Comparison of ENCODE assay signal across 15 cellular contexts in genomic region chr2:209472871-209473270, GRCh38. TPM values are rescaled to one million over a fixed set of nuclear protein-coding genes. Genes with fewer than 3 reads are reported as not detected.
DNase-seq lines count a peak whose midpoint lies in the region; ATAC-seq and TF ChIP-seq lines count a peak whose summit lies in the region.
"Had no signal": no experiment of that assay in that cellular context is flagged by ENCODE, and none has a peak within 500 bp of the region (broad histone marks: within the 10 kb centered on the region; RNA-seq: fewer than 3 reads in every experiment).

No MANE protein-coding gene starts in this region.

- H3K36me3 ChIP-seq in HCT116 (ENCODE audit: control insufficient read depth in 1 of 2, insufficient read depth in 2 of 2, low read length in 2 of 2) (no peaks in the 10 kb centered on the region), smooth muscle cell (ENCODE audit: low read depth) (no peaks in the 10 kb centered on the region)
- H3K36me3 ChIP-seq: adrenal gland had no signal

- CTCF ChIA-PET in HCT116 (lab: Charles Lee) = no interaction called here

- no TSS peak for BruUV-seq in HCT116 (replicated peaks; lab: Mats Ljungman, UMichigan)

- H3K9me3 ChIP-seq in HCT116 (ENCODE audit: control insufficient read depth in 1 of 2, insufficient read depth in 1 of 2, low read depth in 1 of 2, low read length in 2 of 2) (no peaks in the 10 kb centered on the region), smooth muscle cell (replicated peaks; ENCODE audit: low read depth) (no peaks in the 10 kb centered on the region)

- H3K27me3 ChIP-seq in HCT116 (ENCODE audit: insufficient read depth, low read length) (no peaks in the 10 kb centered on the region), smooth muscle cell (ENCODE audit: low read depth) (no peaks in the 10 kb centered on the region)
- H3K27me3 ChIP-seq: adrenal gland had no signal

- RAD21 ChIA-PET in HCT116 (lab: Charles Lee; ENCODE audit: low non-redundant PET in 1 of 2, low total read pairs in 2 of 2, uncharacterized antibody in 2 of 2, unreplicated experiment in 2 of 2) = no interaction called here

- H3K9ac ChIP-seq in HCT116 (ENCODE audit: low read length) (no peak overlapping the region), smooth muscle cell (ENCODE audit: low read depth) (no peak overlapping the region)

- H3K79me2 ChIP-seq in HCT116 (ENCODE audit: insufficient read depth, low read length) (no peaks in the 10 kb centered on the region), smooth muscle cell (ENCODE audit: low read depth) (no peaks in the 10 kb centered on the region)

- ATAC-seq in HCT116 = no peak
- ATAC-seq: GM23338 had no signal

- H3K9me2 ChIP-seq in HCT116 (ENCODE audit: insufficient read depth) = no peaks in the 10 kb centered on the region

- TF ChIP-seq POLR2A in HCT116 (IDR thresholded peaks at IDR 0.05; ENCODE audit: borderline replicate concordance, extremely low read depth, insufficient read depth, insufficient read length) = no peak

- H3K4me2 ChIP-seq in HCT116 (ENCODE audit: low read length) (peak overlapping the region; percentile 34), smooth muscle cell (peak overlapping the region; percentile 46)
- H3K4me2 ChIP-seq: GM23338 had no signal

- POLR2A ChIA-PET in HCT116 (lab: Charles Lee) = no interaction called here

- H2AFZ ChIP-seq in HCT116 (ENCODE audit: low read depth, low read length, poor library complexity, severe bottlenecking) = peak overlapping the region; percentile 82
- no peak overlapping the region for H2AFZ ChIP-seq in smooth muscle cell (ENCODE audit: low read depth)
- H2AFZ ChIP-seq: GM23338 had no signal

- whole genome bisulfite sequencing in smooth muscle cell (ENCODE audit: low lambda C conversion rate) = 36% methylated on average over 2 of the region's 2 CpGs

- H3F3A ChIP-seq in smooth muscle cell (ENCODE audit: low read depth) = peaks cover 5% of the 10 kb centered on the region

- DNase-seq in HCT116 (ENCODE audit: low read depth, low spot score) (no peak), RPMI7951 (ENCODE audit: low read depth) (peak; percentile 28), fibroblast of the aortic adventitia (ENCODE audit: low read depth) (peak; percentile 60), smooth muscle cell (lab: John Stamatoyannopoulos, UW; ENCODE audit: unreplicated experiment) (no peak), AG08396 (ENCODE audit: low spot score) (no peak), posterior cingulate gyrus (no peak), caudate nucleus (lab: John Stamatoyannopoulos, UW) (no peak)
- DNase-seq: activated CD8-positive, alpha-beta memory T cell treated with anti-CD3 and anti-CD28 coated beads, Interleukin-2, amount 50 U/mL, for 4 hours; adrenal gland; effector memory CD4-positive, alpha-beta T cell; hypothalamus; NCI-H2081 had no signal

- H4K20me1 ChIP-seq in HCT116 (ENCODE audit: insufficient read depth) (no peaks in the 10 kb centered on the region), smooth muscle cell (ENCODE audit: low read depth) (no peaks in the 10 kb centered on the region)

- peaks cover 30 to 31% of the 10 kb centered on the region in 2 experiments for H3K4me1 ChIP-seq in HCT116 (ENCODE audit: control insufficient read depth in 1 of 2, insufficient read depth in 2 of 2, low read length in 2 of 2)
- peaks cover 20% of the 10 kb centered on the region for H3K4me1 ChIP-seq in smooth muscle cell (ENCODE audit: low read depth)

- H3K27ac ChIP-seq in HCT116 (ENCODE audit: low read depth, low read length) = no peak overlapping the region
- peak overlapping the region; percentile 73 for H3K27ac ChIP-seq in smooth muscle cell (ENCODE audit: low read depth)
- H3K27ac ChIP-seq in caudate nucleus (ENCODE audit: low read depth, low read length) = no peak overlapping the region
- H3K27ac ChIP-seq: RWPE1, VCaP had no signal

- H3K4me3 ChIP-seq in HCT116 (replicated peaks in 1 of 2; ENCODE audit: low read depth in 1 of 2, low read length in 2 of 2) = no peak overlapping the region
- H3K4me3 ChIP-seq in fibroblast of the aortic adventitia (ENCODE audit: low read depth, low read length) = no peak overlapping the region
- H3K4me3 ChIP-seq in smooth muscle cell = no peak overlapping the region
- H3K4me3 ChIP-seq: adrenal gland, GM23338 had no signal

- intact Hi-C loops in HCT116 (cut with micrococcal nuclease) (no loop called here), posterior cingulate gyrus (cut with DNase I) (no loop called here)

- TF ChIP-seq CTCF in HCT116 (IDR thresholded peaks at IDR 0.05 in 2 of 3, conservative IDR thresholded peaks at IDR 0.05 in 1 of 3; ENCODE audit: borderline replicate concordance in 1 of 3, insufficient read depth in 1 of 3, low read depth in 2 of 3, low read length in 2 of 3) (no peak), fibroblast of the aortic adventitia (IDR thresholded peaks at IDR 0.05; ENCODE audit: insufficient read depth, low read length) (no peak), smooth muscle cell (IDR thresholded peaks at IDR 0.05; ENCODE audit: borderline replicate concordance, insufficient read depth, poor library complexity, severe bottlenecking) (no peak)

- no peak for TF ChIP-seq RAD21 in HCT116 (IDR thresholded peaks at IDR 0.05; ENCODE audit: low read depth)

TF ChIP-seq in HCT116, 20 proteins besides CTCF, POLR2A, EP300 and RAD21:
- TF ChIP-seq SP1 (IDR thresholded peaks at IDR 0.05; ENCODE audit: low read depth) (no peak), TCF7L2 (IDR thresholded peaks at IDR 0.05; ENCODE audit: borderline replicate concordance, extremely low read depth, insufficient read depth, insufficient read length) (no peak), MAX (IDR thresholded peaks at IDR 0.05) (no peak), YY1 (IDR thresholded peaks at IDR 0.05; ENCODE audit: extremely low read depth, insufficient replicate concordance, low read depth, low read length) (no peak), REST (IDR thresholded peaks at IDR 0.05; ENCODE audit: low read depth) (no peak), FOSL1 (IDR thresholded peaks at IDR 0.05; ENCODE audit: low read depth) (no peak), SRF (IDR thresholded peaks at IDR 0.05; ENCODE audit: low read depth) (no peak), ELF1 (IDR thresholded peaks at IDR 0.05; ENCODE audit: borderline replicate concordance, low read depth) (no peak), EGR1 (IDR thresholded peaks at IDR 0.05; ENCODE audit: low read depth) (no peak), EZH2 (IDR thresholded peaks at IDR 0.05) (no peak), EZH2phosphoT487 (IDR thresholded peaks at IDR 0.05; ENCODE audit: borderline replicate concordance) (no peak)

RNA-seq across cellular contexts. Expression of gene MAP2, which starts 49.0 kb away (rescaled TPM):
- total RNA-seq in HCT116 (2021; ENCODE audit: unreplicated experiment) (7.4 TPM), fibroblast of the aortic adventitia (ENCODE audit: low replicate concordance) (2.1 and 26.5 TPM in 2 replicates), smooth muscle cell (18.7 and 23.2 TPM in 2 replicates)
- polyA plus RNA-seq in HCT116 (2012) = 3.8 and 4.0 TPM in 2 replicates
- total RNA-seq in RPMI7951 (2014; rRNA removed; shearing (Covaris generic)) = 4.9 and 6.7 TPM in 2 replicates
- 1.8 and 15.4 TPM in 2 replicates for polyA plus RNA-seq in smooth muscle cell

Comparison
In these comparisons a context has a peak if more than half of its experiments do, and no peak if none do; other contexts are left out.
1. DNase-seq: peak in RPMI7951 (single experiment) and fibroblast of the aortic adventitia (single experiment); none in HCT116 (single experiment), smooth muscle cell (single experiment), AG08396 (single experiment), posterior cingulate gyrus (0 of 10) and caudate nucleus (0 of 61).